Comparison of ENCODE assay signal across 8 cellular contexts in genomic region chr2:102736607-102737409, GRCh38. TPM values are rescaled to one million over a fixed set of nuclear protein-coding genes. Genes with fewer than 3 reads are reported as not detected.
DNase-seq lines count a peak whose midpoint lies in the region; ATAC-seq and TF ChIP-seq lines count a peak whose summit lies in the region.

No MANE protein-coding gene starts in this region.

- H3K4me1 Mint-ChIP-seq in natural killer cell = peaks cover 38 to 43% of the 10 kb centered on the region in 2 donors

- peak overlapping the region; percentile 5 to 93 for H3K27ac Mint-ChIP-seq in natural killer cell

- TF ChIP-seq CTCF in natural killer cell (IDR thresholded peaks at IDR 0.05) = no peak

- no peaks in the 10 kb centered on the region for H3K36me3 Mint-ChIP-seq in natural killer cell

- H3K4me3 Mint-ChIP-seq in natural killer cell = peak overlapping the region; percentile 96

- intact Hi-C loops in natural killer cell (cut with micrococcal nuclease) = no loop called here

- H3K27me3 Mint-ChIP-seq in natural killer cell (ENCODE audit: low read depth in 2 of 2) = peaks cover under 1 to 10% of the 10 kb centered on the region in 2 donors

- DNase-seq in DMS114 treated with DMSO at 0.1 percent for 48 hours (lab: John Stamatoyannopoulos, UW; ENCODE audit: unreplicated experiment) (peak; percentile 54), HS-27A (ENCODE audit: low read depth) (peak; percentile 12), activated T-helper 1 cell treated with Interleukin-2 at 50 U/mL for 16 hours (ENCODE audit: low read depth) (peak; percentile 76), fibroblast of peridontal ligament (ENCODE audit: extremely low read depth) (peak; percentile 40), natural killer cell (peak; percentile 84)
- peak; percentile 83 for DNase-seq in stimulated activated naive CD4-positive, alpha-beta T cell treated with Interleukin-2 at 50 U/mL for 16 hours (lab: John Stamatoyannopoulos, UW)

- peak; percentile 93 for ATAC-seq in GM21360 (IDR thresholded peaks at IDR 0.05; ENCODE audit: unreplicated experiment)
- ATAC-seq in natural killer cell = peak; percentile 90 to 93 (median 93)

- no peaks in the 10 kb centered on the region for H3K9me3 Mint-ChIP-seq in natural killer cell

TF ChIP-seq in PFSK-1, 5 proteins besides CTCF, POLR2A, EP300 and RAD21:
- TF ChIP-seq SIN3A (IDR thresholded peaks at IDR 0.05; ENCODE audit: borderline replicate concordance, insufficient read depth, low read length) (no peak), POLR2AphosphoS5 (IDR thresholded peaks at IDR 0.05; ENCODE audit: low read depth, low read length) (peak; percentile 86), TAF1 (IDR thresholded peaks at IDR 0.05; ENCODE audit: borderline replicate concordance, insufficient read depth, low read length) (peak; percentile 51; the same call in 1 of the 2 replicates), FOXP2 (optimal IDR thresholded peaks at IDR 0.05; ENCODE audit: borderline replicate concordance, extremely low read depth, extremely low read length, insufficient read depth) (peak; percentile 76)
- TF ChIP-seq, protein P1, sequence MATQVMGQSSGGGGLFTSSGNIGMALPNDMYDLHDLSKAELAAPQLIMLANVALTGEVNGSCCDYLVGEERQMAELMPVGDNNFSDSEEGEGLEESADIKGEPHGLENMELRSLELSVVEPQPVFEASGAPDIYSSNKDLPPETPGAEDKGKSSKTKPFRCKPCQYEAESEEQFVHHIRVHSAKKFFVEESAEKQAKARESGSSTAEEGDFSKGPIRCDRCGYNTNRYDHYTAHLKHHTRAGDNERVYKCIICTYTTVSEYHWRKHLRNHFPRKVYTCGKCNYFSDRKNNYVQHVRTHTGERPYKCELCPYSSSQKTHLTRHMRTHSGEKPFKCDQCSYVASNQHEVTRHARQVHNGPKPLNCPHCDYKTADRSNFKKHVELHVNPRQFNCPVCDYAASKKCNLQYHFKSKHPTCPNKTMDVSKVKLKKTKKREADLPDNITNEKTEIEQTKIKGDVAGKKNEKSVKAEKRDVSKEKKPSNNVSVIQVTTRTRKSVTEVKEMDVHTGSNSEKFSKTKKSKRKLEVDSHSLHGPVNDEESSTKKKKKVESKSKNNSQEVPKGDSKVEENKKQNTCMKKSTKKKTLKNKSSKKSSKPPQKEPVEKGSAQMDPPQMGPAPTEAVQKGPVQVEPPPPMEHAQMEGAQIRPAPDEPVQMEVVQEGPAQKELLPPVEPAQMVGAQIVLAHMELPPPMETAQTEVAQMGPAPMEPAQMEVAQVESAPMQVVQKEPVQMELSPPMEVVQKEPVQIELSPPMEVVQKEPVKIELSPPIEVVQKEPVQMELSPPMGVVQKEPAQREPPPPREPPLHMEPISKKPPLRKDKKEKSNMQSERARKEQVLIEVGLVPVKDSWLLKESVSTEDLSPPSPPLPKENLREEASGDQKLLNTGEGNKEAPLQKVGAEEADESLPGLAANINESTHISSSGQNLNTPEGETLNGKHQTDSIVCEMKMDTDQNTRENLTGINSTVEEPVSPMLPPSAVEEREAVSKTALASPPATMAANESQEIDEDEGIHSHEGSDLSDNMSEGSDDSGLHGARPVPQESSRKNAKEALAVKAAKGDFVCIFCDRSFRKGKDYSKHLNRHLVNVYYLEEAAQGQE (IDR thresholded peaks at IDR 0.05; ENCODE audit: insufficient read depth in 1 of 2, low read depth in 2 of 2, low read length in 2 of 2) = no peak

RNA-seq across cellular contexts. Expression of gene TMEM182, which starts 25.0 kb away (rescaled TPM):
- 1.4 TPM for polyA plus RNA-seq in PFSK-1 (2012; ENCODE audit: insufficient read length, low read depth)
- 1 to 10 TPM; 3.2 to 4.9 (median 4.1) TPM for total RNA-seq in natural killer cell

Comparison
In these comparisons a context has a peak if more than half of its experiments do, and no peak if none do; other contexts are left out.
1. Peak in every context shown above with its lines: DNase-seq and ATAC-seq.
2. DNase-seq: peak in every context shown above with its lines; median percentile 84 in natural killer cell; 83 in stimulated activated naive CD4-positive, alpha-beta T cell treated with Interleukin-2 at 50 U/mL for 16 hours; 76 in activated T-helper 1 cell treated with Interleukin-2 at 50 U/mL for 16 hours; 54 in DMS114 treated with DMSO at 0.1 percent for 48 hours; 40 in fibroblast of peridontal ligament; 12 in HS-27A.